20 cellular contexts compared by ENCODE assay signal in the genomic region with DNA sequence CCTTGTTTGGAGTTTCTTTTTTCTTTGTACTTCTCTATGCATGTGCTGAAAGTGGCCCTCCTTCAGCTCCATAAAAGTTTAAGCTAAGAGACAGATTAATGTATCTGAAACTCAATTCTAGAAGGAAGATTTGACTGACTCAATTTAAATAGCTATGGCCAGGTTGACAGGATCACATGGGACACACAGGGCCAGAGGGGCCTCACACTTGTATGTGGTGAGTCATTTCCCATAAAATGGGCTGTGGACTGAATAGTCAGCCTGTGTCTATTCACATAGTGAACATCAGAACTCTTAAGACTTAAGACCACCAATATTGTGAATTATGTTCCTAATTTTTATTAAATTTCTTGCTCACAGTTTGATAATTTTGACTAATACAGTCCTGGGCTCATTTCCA. TPM values are rescaled to one million over a fixed set of nuclear protein-coding genes. Genes with fewer than 3 reads are reported as not detected.
DNase-seq lines count a peak whose midpoint lies in the region; ATAC-seq, FAIRE-seq and TF ChIP-seq lines count a peak whose summit lies in the region.
"Had no signal": no experiment of that assay in that cellular context is flagged by ENCODE, and none has a peak within 500 bp of the region (broad histone marks: within the 10 kb centered on the region; RNA-seq: fewer than 3 reads in every experiment).

No MANE protein-coding gene starts in this region.

- DNase-seq in HS-27A (ENCODE audit: low read depth), result peak; percentile 15
- peak; percentile 8 for DNase-seq in SW480 (ENCODE audit: low spot score)
- peak; percentile 7 to 34 for DNase-seq in foreskin fibroblast
- DNase-seq in urothelium cell line (ENCODE audit: low spot score), result peak; percentile 52
- DNase-seq in mucosa of gallbladder (ENCODE audit: low spot score), result no peak
- DNase-seq in heart right ventricle, result no peak
- DNase-seq in NCI-H1436 treated with DMSO at 0.1 percent for 48 hours (lab: John Stamatoyannopoulos, UW), result no peak
- DNase-seq: activated CD4-positive, alpha-beta T cell treated with anti-CD3 and anti-CD28 coated beads for 36 hours; activated CD8-positive, alpha-beta memory T cell treated with anti-CD3 and anti-CD28 coated beads, Interleukin-2, amount 50 U/mL, for 48 hours; activated naive CD4-positive, alpha-beta T cell; hypothalamus; KBM-7; left ventricle myocardium inferior; NCI-H446; ovary; small intestine; tibial artery had no signal

- H3K27ac ChIP-seq in heart right ventricle, result no peak overlapping the region
- H3K27ac ChIP-seq: BLaER1, left ventricle myocardium inferior, ovary, SJCRH30, tibial artery had no signal

- no peaks in the 10 kb centered on the region for H3K4me1 ChIP-seq in heart right ventricle
- H3K4me1 ChIP-seq: BLaER1, left ventricle myocardium inferior, SJCRH30, tibial artery had no signal

- no peak for FAIRE-seq in urothelium cell line (lab: Jason Lieb, UNC)
- FAIRE-seq: small intestine had no signal

- H3K4me3 ChIP-seq in foreskin fibroblast (ENCODE audit: low read depth in 1 of 2, low read length in 2 of 2) (no peak overlapping the region), heart right ventricle (no peak overlapping the region)
- H3K4me3 ChIP-seq: BLaER1, left ventricle myocardium inferior, ovary, SJCRH30, tibial artery had no signal

- H3K27me3 ChIP-seq in heart right ventricle, result no peaks in the 10 kb centered on the region
- H3K27me3 ChIP-seq: BLaER1, ovary, SJCRH30, tibial artery had no signal

- no peak for TF ChIP-seq CTCF in foreskin fibroblast (IDR thresholded peaks at IDR 0.05; ENCODE audit: low read depth, low read length)
- TF ChIP-seq CTCF in heart right ventricle (IDR thresholded peaks at IDR 0.05), result no peak

- H3K9me3 ChIP-seq in heart right ventricle, result no peaks in the 10 kb centered on the region
- H3K9me3 ChIP-seq: BLaER1, left ventricle myocardium inferior, ovary, SJCRH30, tibial artery had no signal

- no peaks in the 10 kb centered on the region for H3K36me3 ChIP-seq in heart right ventricle
- H3K36me3 ChIP-seq: BLaER1, left ventricle myocardium inferior, ovary, SJCRH30, tibial artery had no signal

- intact Hi-C loops in heart right ventricle (cut with DNase I), result no loop called here

- ATAC-seq in heart right ventricle, result no peak
- ATAC-seq: activated CD4-positive, alpha-beta T cell treated with anti-CD3 and anti-CD28 coated beads for 36 hours; stimulated activated memory B cell treated with anti-CD40 and anti-IgM and Interleukin-4, amounts not matched to agents 10 μg/mL and 1 μg/mL and 100 μg/mL, for 72 hours had no signal

RNA-seq across cellular contexts. Expression of gene DEPDC1, which starts 45.7 kb away (rescaled TPM):
- total RNA-seq in mucosa of gallbladder (0.78 TPM), heart right ventricle (1 to 10 TPM in 1 of 10 donors, under 1 TPM in 9; 0.11 to 1.9 (median 0.33) TPM)
- polyA plus RNA-seq in heart right ventricle, result under 1 TPM; 0.03 to 0.07 TPM

Comparison
In these comparisons a context has a peak if more than half of its experiments do, and no peak if none do; other contexts are left out.
1. DNase-seq: peak in HS-27A (single experiment), SW480 (single experiment), foreskin fibroblast (2 of 2) and urothelium cell line (single experiment); none in mucosa of gallbladder (single experiment), heart right ventricle (0 of 2) and NCI-H1436 treated with DMSO at 0.1 percent for 48 hours (single experiment).